8 cellular contexts compared by ENCODE assay signal in the genomic region with DNA sequence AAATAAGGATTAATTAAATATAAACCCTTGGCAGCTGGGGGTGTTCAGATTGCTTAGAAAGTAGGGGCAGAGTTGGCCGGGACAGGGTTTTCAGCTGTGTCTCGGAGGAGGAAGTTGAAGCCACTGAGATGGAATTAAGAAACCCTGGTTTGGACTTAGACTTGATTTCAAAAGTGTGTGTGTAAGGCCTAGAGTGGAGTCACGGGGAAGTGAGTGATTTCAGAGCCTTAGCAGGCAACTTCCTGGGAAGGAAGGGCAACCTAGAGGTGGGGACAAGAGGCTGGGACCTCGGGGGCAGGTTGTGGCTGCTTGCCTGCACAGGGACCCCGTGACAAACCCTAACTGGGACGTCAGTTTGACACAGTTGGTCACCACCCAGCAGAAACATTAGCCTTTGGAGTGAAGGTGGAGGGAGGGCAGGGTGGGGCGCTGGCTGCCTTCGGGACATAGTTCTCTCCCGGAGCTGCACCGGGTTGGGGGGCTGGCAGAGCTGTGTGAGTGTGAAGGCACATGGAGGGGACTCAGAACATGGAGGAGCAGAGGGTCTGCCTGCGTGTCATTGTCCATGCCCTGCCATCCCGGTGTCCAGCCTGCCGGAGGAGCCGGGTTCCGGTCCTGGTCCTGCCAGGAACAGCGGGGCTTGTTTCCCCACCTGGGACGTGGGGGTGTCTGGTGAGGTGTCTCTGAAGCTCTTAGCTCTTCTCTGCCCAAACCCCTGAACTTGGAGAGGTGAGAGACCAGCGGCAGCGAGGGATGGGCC. TPM values are rescaled to one million over a fixed set of nuclear protein-coding genes. Genes with fewer than 3 reads are reported as not detected.
DNase-seq lines count a peak whose midpoint lies in the region; TF ChIP-seq lines count a peak whose summit lies in the region.

No MANE protein-coding gene starts in this region.

- no peaks in the 10 kb centered on the region for H3K9me3 ChIP-seq in prostate gland

- H3K4me1 ChIP-seq in prostate gland (replicated peaks), result peaks cover 38% of the 10 kb centered on the region

- intact Hi-C loops in prostate gland (cut with DNase I), result no loop called here

- POLR2A ChIA-PET in GM10248 (lab: Yijun Ruan, JAX), result no interaction called here

- TF ChIP-seq POLR2A in prostate gland (IDR thresholded peaks at IDR 0.05), result peak; percentile 32

- no peaks in the 10 kb centered on the region for H3K36me3 ChIP-seq in prostate gland

- H3K27me3 ChIP-seq in prostate gland (replicated peaks; ENCODE audit: insufficient read depth), result no peaks in the 10 kb centered on the region

- H3K27ac ChIP-seq in prostate gland, result peak overlapping the region; percentile 93 to 99

- 51% methylated on average over 19 of the region's 19 CpGs for WGBS in prostate gland

- CTCF ChIA-PET in GM10248 (lab: Yijun Ruan, JAX), result interaction anchor here (2.1 kb wide), 1 partner anchor 11 kb away, joined by 8 read pairs; no protein-coding TSS in a partner anchor

- peak; percentile 79 for DNase-seq in HT-29 (ENCODE audit: low spot score)
- DNase-seq in foreskin melanocyte, result peak; percentile 72
- no peak for DNase-seq in prostate gland (ENCODE audit: low spot score)
- DNase-seq in NCI-H146 (lab: John Stamatoyannopoulos, UW), result no peak
- DNase-seq in GM10248 (ENCODE audit: extremely low spot score), result no peak
- no peak for DNase-seq in stimulated activated CD4-positive, alpha-beta T cell treated with anti-CD3 and anti-CD28 coated beads, Interleukin-12 subunit alpha, Interleukin-12 subunit beta, amount 100 ng/mL, for 4 hours
- no peak for DNase-seq in COLO829 (ENCODE audit: low spot score)

- H3K4me3 ChIP-seq in WI38 (ENCODE audit: low read depth, low read length) (peak overlapping the region; percentile 89), prostate gland (peak overlapping the region; percentile 92 to 99)

- no peak for TF ChIP-seq CTCF in WI38 (IDR thresholded peaks at IDR 0.05; ENCODE audit: low read depth, low read length)
- TF ChIP-seq CTCF in prostate gland (IDR thresholded peaks at IDR 0.05), result no peak
- no peak for TF ChIP-seq CTCF in GM10248 (IDR thresholded peaks at IDR 0.05; ENCODE audit: control extremely low read depth, extremely low read depth, low read depth, missing control alignments)

RNA-seq across cellular contexts. Expression of a gene that starts 1.8 kb away (rescaled TPM):
- total RNA-seq in HT-29 (2014; rRNA removed; shearing (Covaris generic)), result 206 and 239 TPM in 2 replicates
- 10 to 100 TPM; 68.5 to 85.4 TPM for total RNA-seq in prostate gland

RNA-seq across cellular contexts. Expression of a gene that starts 31.3 kb away (rescaled TPM):
- total RNA-seq in HT-29 (2014; rRNA removed; shearing (Covaris generic)), result 36.2 and 47.6 TPM in 2 replicates
- 10 to 100 TPM; 31.4 to 62.7 TPM for total RNA-seq in prostate gland

Comparison
In these comparisons a context has a peak if more than half of its experiments do, and no peak if none do; other contexts are left out.
1. DNase-seq: peak in HT-29 (single experiment) and foreskin melanocyte (single experiment); none in prostate gland (single experiment), NCI-H146 (single experiment), GM10248 (single experiment), stimulated activated CD4-positive, alpha-beta T cell treated with anti-CD3 and anti-CD28 coated beads, Interleukin-12 subunit alpha, Interleukin-12 subunit beta, amount 100 ng/mL, for 4 hours (single experiment) and COLO829 (single experiment).